ENCODE assay signal across 9 cellular contexts in genomic region chr19:1846517-1847205, GRCh38. TPM values are rescaled to one million over a fixed set of nuclear protein-coding genes. Genes with fewer than 3 reads are reported as not detected.
A peak's percentile ranks its signal among the peaks of the same experiment; 100 is the strongest.
DNase-seq lines count a peak whose midpoint lies in the region; ATAC-seq and TF ChIP-seq lines count a peak whose summit lies in the region.
"Had no signal": no experiment of that assay in that cellular context is flagged by ENCODE, and none has a peak within 500 bp of the region (broad histone marks: within the 10 kb centered on the region; RNA-seq: fewer than 3 reads in every experiment).

No MANE protein-coding gene starts in this region.

- H3K36me3 ChIP-seq in iPS-15b (ENCODE audit: control insufficient read depth, insufficient read depth, low read length) = no peaks in the 10 kb centered on the region

- H3K36me3 Mint-ChIP-seq in activated CD4-positive, alpha-beta T cell treated with anti-CD3 and anti-CD28 coated beads for 36 hours (ENCODE audit: low read depth) = peaks cover 11% of the 10 kb centered on the region
- peaks cover 6% of the 10 kb centered on the region for H3K36me3 Mint-ChIP-seq in activated CD8-positive, alpha-beta T cell treated with anti-CD3 and anti-CD28 coated beads for 36 hours (ENCODE audit: low read depth)
- peaks cover 17% of the 10 kb centered on the region for H3K36me3 Mint-ChIP-seq in stimulated activated memory B cell treated with anti-CD40 and anti-IgM and Interleukin-4, amounts not matched to agents 10 μg/mL and 1 μg/mL and 100 μg/mL, for 72 hours

- H3K27me3 Mint-ChIP-seq in activated CD4-positive, alpha-beta T cell treated with anti-CD3 and anti-CD28 coated beads for 36 hours = no peaks in the 10 kb centered on the region
- no peaks in the 10 kb centered on the region for H3K27me3 Mint-ChIP-seq in activated CD8-positive, alpha-beta T cell treated with anti-CD3 and anti-CD28 coated beads for 36 hours
- no peaks in the 10 kb centered on the region for H3K27me3 Mint-ChIP-seq in stimulated activated memory B cell treated with anti-CD40 and anti-IgM and Interleukin-4, amounts not matched to agents 10 μg/mL and 1 μg/mL and 100 μg/mL, for 72 hours

- no peak for DNase-seq in activated CD4-positive, alpha-beta T cell treated with anti-CD3 and anti-CD28 coated beads for 36 hours
- no peak for DNase-seq in activated CD4-positive, alpha-beta T cell treated with anti-CD3 and anti-CD28 coated beads for 1 hour
- no peak for DNase-seq in activated CD8-positive, alpha-beta T cell treated with anti-CD3 and anti-CD28 coated beads for 36 hours
- DNase-seq in dedifferentiated amniotic fluid mesenchymal stem cell (ENCODE audit: extremely low spot score) (no peak), NCI-H446 treated with DMSO at 0.1 percent for 48 hours (lab: John Stamatoyannopoulos, UW) (no peak)
- DNase-seq: NCI-H1930 had no signal

- peak overlapping the region; percentile 88 for H3K27ac Mint-ChIP-seq in activated CD4-positive, alpha-beta T cell treated with anti-CD3 and anti-CD28 coated beads for 36 hours
- peak overlapping the region; percentile 92 for H3K27ac Mint-ChIP-seq in activated CD8-positive, alpha-beta T cell treated with anti-CD3 and anti-CD28 coated beads for 36 hours
- peak overlapping the region; percentile 93 for H3K27ac Mint-ChIP-seq in stimulated activated memory B cell treated with anti-CD40 and anti-IgM and Interleukin-4, amounts not matched to agents 10 μg/mL and 1 μg/mL and 100 μg/mL, for 72 hours

- no peaks in the 10 kb centered on the region for H3K4me1 ChIP-seq in iPS-15b (ENCODE audit: control insufficient read depth, insufficient read depth, low read length)

- peak overlapping the region; percentile 92 for H3K4me3 Mint-ChIP-seq in activated CD4-positive, alpha-beta T cell treated with anti-CD3 and anti-CD28 coated beads for 36 hours
- peak overlapping the region; percentile 84 for H3K4me3 Mint-ChIP-seq in activated CD8-positive, alpha-beta T cell treated with anti-CD3 and anti-CD28 coated beads for 36 hours
- peak overlapping the region; percentile 93 for H3K4me3 Mint-ChIP-seq in stimulated activated memory B cell treated with anti-CD40 and anti-IgM and Interleukin-4, amounts not matched to agents 10 μg/mL and 1 μg/mL and 100 μg/mL, for 72 hours

- POLR2A ChIA-PET in activated CD4-positive, alpha-beta T cell treated with anti-CD3 and anti-CD28 coated beads for 36 hours (lab: Charles Lee) = interaction anchor here (0.7 kb wide), 1 partner anchor 10 kb away, joined by 4 read pairs; no protein-coding TSS in a partner anchor
- POLR2A ChIA-PET in activated CD8-positive, alpha-beta T cell treated with anti-CD3 and anti-CD28 coated beads for 36 hours (lab: Charles Lee) = interaction anchor here (0.7 to 2.2 kb wide), 6 partner anchors 9 to 37 kb away, joined by 3 to 16 read pairs (median 4); no protein-coding TSS in a partner anchor

- no peaks in the 10 kb centered on the region for H3K27me3 ChIP-seq in iPS-15b (ENCODE audit: control insufficient read depth, insufficient read depth, low read length)

- intact Hi-C loops in activated CD4-positive, alpha-beta T cell treated with anti-CD3 and anti-CD28 coated beads for 36 hours (cut with DNase I, micrococcal nuclease) = no loop called here
- intact Hi-C loops in activated CD8-positive, alpha-beta T cell treated with anti-CD3 and anti-CD28 coated beads for 36 hours (cut with micrococcal nuclease) = no loop called here

- H3K9ac ChIP-seq in iPS-15b (ENCODE audit: low read depth, low read length) = peak overlapping the region; percentile 98

- H3K9me3 Mint-ChIP-seq in activated CD4-positive, alpha-beta T cell treated with anti-CD3 and anti-CD28 coated beads for 36 hours (ENCODE audit: low read depth) = no peaks in the 10 kb centered on the region
- no peaks in the 10 kb centered on the region for H3K9me3 Mint-ChIP-seq in activated CD8-positive, alpha-beta T cell treated with anti-CD3 and anti-CD28 coated beads for 36 hours
- H3K9me3 Mint-ChIP-seq in stimulated activated memory B cell treated with anti-CD40 and anti-IgM and Interleukin-4, amounts not matched to agents 10 μg/mL and 1 μg/mL and 100 μg/mL, for 72 hours = no peaks in the 10 kb centered on the region

- no peak for TF ChIP-seq CTCF in activated CD8-positive, alpha-beta T cell treated with anti-CD3 and anti-CD28 coated beads for 36 hours (IDR thresholded peaks at IDR 0.05)

- CTCF ChIA-PET in activated CD4-positive, alpha-beta T cell treated with anti-CD3 and anti-CD28 coated beads for 36 hours (lab: Charles Lee) = interaction anchor here (0.6 to 2.2 kb wide), 6 partner anchors 8 to 401 kb away, joined by 3 to 13 read pairs (median 3); no protein-coding TSS in a partner anchor
- CTCF ChIA-PET in activated CD8-positive, alpha-beta T cell treated with anti-CD3 and anti-CD28 coated beads for 36 hours (lab: Charles Lee) = interaction anchor here (1.2 to 2.7 kb wide), 4 partner anchors 9 to 21 kb away, joined by 3 to 24 read pairs (median 8); no protein-coding TSS in a partner anchor

- H3K4me1 Mint-ChIP-seq in activated CD4-positive, alpha-beta T cell treated with anti-CD3 and anti-CD28 coated beads for 36 hours = peaks cover 64% of the 10 kb centered on the region
- peaks cover 58% of the 10 kb centered on the region for H3K4me1 Mint-ChIP-seq in activated CD8-positive, alpha-beta T cell treated with anti-CD3 and anti-CD28 coated beads for 36 hours (ENCODE audit: low read depth)
- H3K4me1 Mint-ChIP-seq in stimulated activated memory B cell treated with anti-CD40 and anti-IgM and Interleukin-4, amounts not matched to agents 10 μg/mL and 1 μg/mL and 100 μg/mL, for 72 hours = peaks cover 72% of the 10 kb centered on the region

- ATAC-seq in activated CD4-positive, alpha-beta T cell treated with anti-CD3 and anti-CD28 coated beads for 36 hours = no peak
- no peak for ATAC-seq in activated CD8-positive, alpha-beta T cell treated with anti-CD3 and anti-CD28 coated beads for 36 hours
- ATAC-seq in stimulated activated memory B cell treated with anti-CD40 and anti-IgM and Interleukin-4, amounts not matched to agents 10 μg/mL and 1 μg/mL and 100 μg/mL, for 72 hours = no peak
- no peak for ATAC-seq in HG02973 (IDR thresholded peaks at IDR 0.05; ENCODE audit: unreplicated experiment)

- H3K9me3 ChIP-seq in iPS-15b (ENCODE audit: control insufficient read depth, insufficient read depth, low read length) = no peaks in the 10 kb centered on the region

- H3K4me3 ChIP-seq in iPS-15b (ENCODE audit: low read depth, low read length) = peak overlapping the region; percentile 91

RNA-seq across cellular contexts. Expression of gene REXO1, which starts 1.6 kb away (rescaled TPM):
- 10 to 100 TPM; 39.3 to 49.8 TPM for total RNA-seq in activated CD4-positive, alpha-beta T cell treated with anti-CD3 and anti-CD28 coated beads for 36 hours
- total RNA-seq in activated CD8-positive, alpha-beta T cell treated with anti-CD3 and anti-CD28 coated beads for 36 hours = 10 to 100 TPM; 43.4 to 46.8 TPM

RNA-seq across cellular contexts. Expression of gene KLF16, which starts 16.7 kb away (rescaled TPM):
- total RNA-seq in activated CD4-positive, alpha-beta T cell treated with anti-CD3 and anti-CD28 coated beads for 36 hours = 10 to 100 TPM; 22.5 to 28.8 TPM
- 10 to 100 TPM; 25.6 to 27.7 TPM for total RNA-seq in activated CD8-positive, alpha-beta T cell treated with anti-CD3 and anti-CD28 coated beads for 36 hours

RNA-seq across cellular contexts. Expression of gene ATP8B3, which starts 34.6 kb away (rescaled TPM):
- 1 to 10 TPM; 7.9 to 8.4 TPM for total RNA-seq in activated CD4-positive, alpha-beta T cell treated with anti-CD3 and anti-CD28 coated beads for 36 hours
- total RNA-seq in activated CD8-positive, alpha-beta T cell treated with anti-CD3 and anti-CD28 coated beads for 36 hours = 1 to 10 TPM; 5.8 to 8.2 TPM

RNA-seq across cellular contexts. Expression of gene ABHD17A, which starts 38.6 kb away (rescaled TPM):
- total RNA-seq in activated CD4-positive, alpha-beta T cell treated with anti-CD3 and anti-CD28 coated beads for 36 hours = 10 to 100 TPM; 84.5 to 88.5 TPM
- 100 to 1,000 TPM; 112 to 113 TPM for total RNA-seq in activated CD8-positive, alpha-beta T cell treated with anti-CD3 and anti-CD28 coated beads for 36 hours

RNA-seq across cellular contexts. Expression of gene ADAT3, which starts 58.5 kb away (rescaled TPM):
- 1 to 10 TPM; 5.6 to 6.1 TPM for total RNA-seq in activated CD4-positive, alpha-beta T cell treated with anti-CD3 and anti-CD28 coated beads for 36 hours
- total RNA-seq in activated CD8-positive, alpha-beta T cell treated with anti-CD3 and anti-CD28 coated beads for 36 hours = 1 to 10 TPM; 5.3 to 6.7 TPM
